In the genomic region with DNA sequence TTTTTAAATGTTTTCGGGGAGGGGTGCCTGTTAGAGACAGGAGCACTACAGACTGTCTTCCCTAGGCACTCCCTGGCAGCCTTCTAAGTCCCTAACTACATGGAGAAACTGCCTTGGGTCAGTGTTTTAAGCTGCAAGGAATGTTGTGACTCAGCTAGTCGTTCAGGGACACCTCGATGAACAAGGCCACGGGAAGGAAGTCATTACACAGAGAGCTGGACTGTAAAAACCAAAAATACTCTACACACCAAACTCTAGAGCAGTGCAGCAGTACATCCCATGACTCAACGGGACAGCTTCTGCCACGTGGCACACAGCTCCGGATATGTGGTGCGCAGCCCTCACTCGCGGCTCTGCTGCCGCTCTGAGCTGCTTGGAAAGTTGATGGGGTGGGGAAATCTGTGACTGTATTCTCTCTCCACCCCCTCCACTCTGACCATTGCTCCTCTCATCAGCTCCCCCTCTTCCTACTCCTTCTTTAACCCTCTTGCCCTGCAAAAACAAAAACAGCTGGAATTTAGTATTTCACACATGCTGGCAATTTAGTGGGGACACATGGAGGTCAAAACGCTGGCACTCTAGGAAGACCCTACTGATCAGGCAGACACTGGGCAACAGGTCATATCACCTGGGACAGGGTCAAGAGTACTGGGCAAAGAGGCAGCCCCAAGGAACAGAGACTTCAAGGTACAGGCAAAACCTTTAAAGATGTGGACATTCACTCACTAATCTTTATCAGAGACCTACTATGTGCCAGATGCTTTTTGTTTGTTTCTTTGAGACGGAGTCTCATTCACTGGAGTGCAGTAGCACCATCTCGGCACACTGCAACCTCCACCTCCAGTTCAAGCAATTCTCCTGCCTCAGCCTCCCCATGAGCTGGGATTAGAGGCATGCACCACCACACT, we compare ENCODE assay signal across 8 cellular contexts. TPM values are rescaled to one million over a fixed set of nuclear protein-coding genes. Genes with fewer than 3 reads are reported as not detected.
DNase-seq lines count a peak whose midpoint lies in the region; ATAC-seq and TF ChIP-seq lines count a peak whose summit lies in the region.

No MANE protein-coding gene starts in this region.

- in situ Hi-C loops in HAP-1 (cut with MboI; ENCODE audit: low sequenced_read_pairs) = no loop called here

- peaks cover 7 to 16% (median 9%) of the 10 kb centered on the region in 4 donors for H3K4me1 Mint-ChIP-seq in CD4-positive, alpha-beta memory T cell

- DNase-seq in CD4-positive, alpha-beta memory T cell = peak; percentile 30 to 64 (median 39)
- DNase-seq in HFF-Myc (ENCODE audit: extremely low read depth, low read depth) = peak; percentile 97
- DNase-seq in RPMI7951 (ENCODE audit: low read depth) = peak; percentile 100
- DNase-seq in activated naive CD4-positive, alpha-beta T cell treated with Interleukin-2 at 50 U/mL for 16 hours = peak; percentile 63
- peak; percentile 82 for DNase-seq in Right ventricle myocardium superior
- DNase-seq in skeletal muscle cell (ENCODE audit: low read depth) = peak; percentile 98
- DNase-seq in HAP-1 (ENCODE audit: low spot score in 2 of 2) = no peak

- no peaks in the 10 kb centered on the region for H3K36me3 Mint-ChIP-seq in CD4-positive, alpha-beta memory T cell

- H3K9me3 ChIP-seq in CD4-positive, alpha-beta memory T cell (ENCODE audit: control insufficient read depth in 1 of 2, low read length in 2 of 2) = no peaks in the 10 kb centered on the region
- H3K9me3 ChIP-seq in HAP-1 = no peaks in the 10 kb centered on the region

- peaks cover 10% of the 10 kb centered on the region for H3K4me1 ChIP-seq in CD4-positive, alpha-beta memory T cell (ENCODE audit: insufficient read depth, low read length)
- no peaks in the 10 kb centered on the region for H3K4me1 ChIP-seq in HAP-1

- H3K27ac Mint-ChIP-seq in CD4-positive, alpha-beta memory T cell = peak overlapping the region in 6 of 7 donors; percentile 1 to 67 (median 32)

- POLR2A ChIA-PET in CD4-positive, alpha-beta memory T cell (lab: Charles Lee; ENCODE audit: partially characterized antibody) = interaction anchor here (0.7 to 0.8 kb wide), 2 partner anchors 13 to 173 kb away, joined by 3 to 4 read pairs; no protein-coding TSS in a partner anchor

- no peak overlapping the region for H3K4me3 ChIP-seq in CD4-positive, alpha-beta memory T cell (ENCODE audit: low read length in 2 of 2)
- H3K4me3 ChIP-seq in HFF-Myc (replicated peaks; ENCODE audit: low read depth, low read length) = no peak overlapping the region
- H3K4me3 ChIP-seq in skeletal muscle cell (ENCODE audit: low read depth, low read length) = no peak overlapping the region
- no peak overlapping the region for H3K4me3 ChIP-seq in HAP-1

- H3K9me3 Mint-ChIP-seq in CD4-positive, alpha-beta memory T cell = no peaks in the 10 kb centered on the region

- H3K27me3 Mint-ChIP-seq in CD4-positive, alpha-beta memory T cell = peaks cover 0 to 3% of the 10 kb centered on the region in 2 donors

- CTCF ChIA-PET in CD4-positive, alpha-beta memory T cell (lab: Charles Lee; ENCODE audit: partially characterized antibody) = interaction anchor here (0.7 to 1.4 kb wide), 7 partner anchors 9 to 196 kb away, joined by 3 to 12 read pairs (median 3); a partner anchor contains a TSS

- H3K27me3 ChIP-seq in CD4-positive, alpha-beta memory T cell (ENCODE audit: insufficient read depth, low read length) = no peaks in the 10 kb centered on the region
- no peaks in the 10 kb centered on the region for H3K27me3 ChIP-seq in HAP-1 (ENCODE audit: low read depth)

- no peaks in the 10 kb centered on the region for H3K36me3 ChIP-seq in CD4-positive, alpha-beta memory T cell (ENCODE audit: insufficient read depth, low read length)
- no peaks in the 10 kb centered on the region for H3K36me3 ChIP-seq in HAP-1 (replicated peaks)

- no peak overlapping the region for H3K27ac ChIP-seq in CD4-positive, alpha-beta memory T cell (ENCODE audit: low read depth, low read length)

- intact Hi-C loops in CD4-positive, alpha-beta memory T cell (cut with micrococcal nuclease) = no loop called here
- intact Hi-C loops in Right ventricle myocardium superior (cut with DNase I) = loop anchor here (10.0 kb wide), 1 partner anchor 195 kb away; a partner anchor contains a TSS

- ATAC-seq in Right ventricle myocardium superior (ENCODE audit: poor library complexity) = peak; percentile 94
- ATAC-seq in HG02571 (IDR thresholded peaks at IDR 0.05; ENCODE audit: unreplicated experiment) = no peak

- no peak for TF ChIP-seq CTCF in HFF-Myc (IDR thresholded peaks at IDR 0.05; ENCODE audit: low read depth, low read length, missing control alignments)

- H3K4me3 Mint-ChIP-seq in CD4-positive, alpha-beta memory T cell = peak overlapping the region in 4 of 8 donors; percentile 4 to 55 (median 18)

RNA-seq across cellular contexts. Expression of a gene that starts 10.9 kb away (rescaled TPM):
- under 1 TPM; 0.11 to 0.17 TPM for total RNA-seq in CD4-positive, alpha-beta memory T cell
- not detected for polyA plus RNA-seq in CD4-positive, alpha-beta memory T cell
- total RNA-seq in RPMI7951 (2014; rRNA removed; shearing (Covaris generic)) = 4.5 and 6.0 TPM in 2 replicates
- 18.6 TPM for total RNA-seq in Right ventricle myocardium superior

RNA-seq across cellular contexts. Expression of a gene that starts 12.2 kb away (rescaled TPM):
- 1 to 10 TPM; 5.2 to 6.3 TPM for total RNA-seq in CD4-positive, alpha-beta memory T cell
- polyA plus RNA-seq in CD4-positive, alpha-beta memory T cell = 1 to 10 TPM; 2.4 to 5.7 TPM
- total RNA-seq in RPMI7951 (2014; rRNA removed; shearing (Covaris generic)) = 20.8 and 22.1 TPM in 2 replicates
- total RNA-seq in Right ventricle myocardium superior = 31.7 TPM

RNA-seq across cellular contexts. Expression of a gene that starts 36.9 kb away (rescaled TPM):
- total RNA-seq in CD4-positive, alpha-beta memory T cell = not detected
- not detected for polyA plus RNA-seq in CD4-positive, alpha-beta memory T cell
- 0.10 and 0.12 TPM in 2 replicates for total RNA-seq in RPMI7951 (2014; rRNA removed; shearing (Covaris generic))
- 5.6 TPM for total RNA-seq in Right ventricle myocardium superior

Comparison
In these comparisons a context has a peak if more than half of its experiments do, and no peak if none do; other contexts are left out.
1. DNase-seq: peak in CD4-positive, alpha-beta memory T cell (5 of 5), HFF-Myc (single experiment), RPMI7951 (single experiment), activated naive CD4-positive, alpha-beta T cell treated with Interleukin-2 at 50 U/mL for 16 hours (single experiment), Right ventricle myocardium superior (single experiment) and skeletal muscle cell (single experiment); none in HAP-1 (0 of 2).